Comparison of ENCODE assay signal across 19 cellular contexts in the genomic region with DNA sequence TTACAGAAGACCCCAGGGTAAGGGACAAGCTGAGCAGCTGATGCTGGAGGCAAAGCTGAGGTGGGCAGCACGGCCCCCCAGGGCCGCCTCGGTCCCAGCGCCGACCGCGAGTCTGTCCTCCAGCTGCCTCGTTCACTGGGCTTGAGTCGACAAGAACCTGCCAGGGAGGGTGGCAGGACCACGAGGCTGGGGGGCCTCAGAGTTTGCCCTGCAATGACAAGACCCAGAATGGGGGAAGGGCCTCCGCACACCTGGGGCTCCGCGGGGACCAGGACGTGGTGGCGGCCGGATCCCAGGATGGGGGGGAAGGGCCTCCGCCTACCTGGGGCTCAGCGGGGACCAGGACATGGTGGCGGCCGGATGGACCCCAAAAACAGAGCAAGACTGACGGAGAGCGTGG. TPM values are rescaled to one million over a fixed set of nuclear protein-coding genes. Genes with fewer than 3 reads are reported as not detected.
A peak's percentile ranks its signal among the peaks of the same experiment; 100 is the strongest.
DNase-seq lines count a peak whose midpoint lies in the region; ATAC-seq, FAIRE-seq and TF ChIP-seq lines count a peak whose summit lies in the region.
"Had no signal": no experiment of that assay in that cellular context is flagged by ENCODE, and none has a peak within 500 bp of the region (broad histone marks: within the 10 kb centered on the region; RNA-seq: fewer than 3 reads in every experiment).

No MANE protein-coding gene starts in this region.

- H2AFZ ChIP-seq in H1 (ENCODE audit: low read length), result no peak overlapping the region
- H2AFZ ChIP-seq in mesenchymal stem cell (ENCODE audit: low read depth, low read length), result no peak overlapping the region
- H2AFZ ChIP-seq: GM23338 had no signal

- H3K36me3 ChIP-seq in heart left ventricle (no peaks in the 10 kb centered on the region), H1 (ENCODE audit: control insufficient read depth in 2 of 4, insufficient read depth in 4 of 4, low read length in 3 of 4) (no peaks in the 10 kb centered on the region), mesenchymal stem cell (ENCODE audit: control insufficient read depth in 1 of 2, insufficient read depth in 2 of 2, low read depth in 1 of 2, low read length in 2 of 2) (no peaks in the 10 kb centered on the region), breast epithelium (no peaks in the 10 kb centered on the region)

- H4K91ac ChIP-seq in H1 (replicated peaks; ENCODE audit: insufficient read length, low read length), result no peak overlapping the region
- H4K91ac ChIP-seq in mesenchymal stem cell (ENCODE audit: low read length), result peak overlapping the region; percentile 81

- H3K18ac ChIP-seq in H1 (ENCODE audit: extremely low read depth, low read length) (no peak overlapping the region), mesenchymal stem cell (ENCODE audit: low read depth in 1 of 2, low read length in 2 of 2) (peak overlapping the region; percentile 49 to 84)

- no peak overlapping the region for H2BK15ac ChIP-seq in H1 (ENCODE audit: low read length)
- H2BK15ac ChIP-seq in mesenchymal stem cell (ENCODE audit: low read depth, poor library complexity, severe bottlenecking), result peak overlapping the region; percentile 56

- H2AK5ac ChIP-seq in H1 (ENCODE audit: low read depth, low read length) (no peak overlapping the region), mesenchymal stem cell (ENCODE audit: low read length, severe bottlenecking) (peak overlapping the region; percentile 18)

- ATAC-seq in heart left ventricle, result no peak
- no peak for ATAC-seq in HG03565 (IDR thresholded peaks at IDR 0.05; ENCODE audit: unreplicated experiment)
- ATAC-seq: GM23338, HepG2 had no signal

- H4K8ac ChIP-seq in H1 (ENCODE audit: extremely low read depth, insufficient read depth, low read length), result peak overlapping the region; percentile 80; the same call in 1 of the 2 replicates
- no peak overlapping the region for H4K8ac ChIP-seq in mesenchymal stem cell (ENCODE audit: low read length)

- H3K27me3 ChIP-seq in heart left ventricle (no peaks in the 10 kb centered on the region), H1 (replicated peaks in 1 of 4; ENCODE audit: control insufficient read depth in 3 of 4, extremely low read depth in 1 of 4, insufficient read depth in 3 of 4, low read length in 3 of 4) (no peaks in the 10 kb centered on the region; a peak in 1 of 7 replicates), mesenchymal stem cell (ENCODE audit: control insufficient read depth in 1 of 2, insufficient read depth in 1 of 2, low read length in 2 of 2) (peaks cover 0 to 10% of the 10 kb centered on the region in 2 experiments), breast epithelium (peaks cover 0 to 7% of the 10 kb centered on the region in 2 donors)

- H3K23ac ChIP-seq in H1 (ENCODE audit: insufficient read length) (no peak overlapping the region), mesenchymal stem cell (ENCODE audit: low read length in 2 of 2) (no peak overlapping the region)

- H3K4ac ChIP-seq in H1 (replicated peaks; ENCODE audit: insufficient read length, low read depth, low read length) (no peak overlapping the region), mesenchymal stem cell (ENCODE audit: low read depth in 1 of 2, low read length in 2 of 2) (peak overlapping the region in 1 of 2 experiments; percentile 5)

- H3K9me3 ChIP-seq in heart left ventricle (no peaks in the 10 kb centered on the region), H1 (ENCODE audit: insufficient read depth in 2 of 2, low read depth in 1 of 2, low read length in 1 of 2) (no peaks in the 10 kb centered on the region), mesenchymal stem cell (ENCODE audit: control insufficient read depth, low read length) (no peaks in the 10 kb centered on the region), breast epithelium (no peaks in the 10 kb centered on the region)

- H2BK120ac ChIP-seq in H1 (replicated peaks; ENCODE audit: low read depth, low read length), result no peak overlapping the region
- peak overlapping the region; percentile 59 for H2BK120ac ChIP-seq in mesenchymal stem cell (ENCODE audit: low read depth, low read length)

- DNase-seq in heart left ventricle (peak in 3 of 5 donors; percentile 18 to 58 (median 26)), cardiac septum (ENCODE audit: low spot score) (no peak), H1 (ENCODE audit: low read depth in 1 of 2, low spot score in 2 of 2) (no peak), mesenchymal stem cell (no peak), retina (peak; percentile 6), breast epithelium (ENCODE audit: low spot score in 2 of 2) (no peak)
- DNase-seq in stimulated activated CD8-positive, alpha-beta memory T cell treated with anti-CD3 and anti-CD28 coated beads, Interleukin-4, amount 100 ng/mL, for 48 hours, result no peak
- DNase-seq: 8988T; C1 segment of cervical spinal cord; CD4-positive, CD25-positive, alpha-beta regulatory T cell; DMS153; DMS79; GDM1; H9 had no signal

- H2BK20ac ChIP-seq in H1 (ENCODE audit: low read length), result no peak overlapping the region

- WGBS in heart left ventricle, 4 donors, result 93 to 94% (median 93%) methylated on average over 21 to 22 of the region's 22 CpGs
- WGBS in H1 (ENCODE audit: extremely low coverage in 1 of 2, insufficient coverage in 1 of 2, insufficient read length in 1 of 2, insufficient replicate concordance in 2 of 2, low coverage in 1 of 2, low lambda C conversion rate in 2 of 2, missing lambda C conversion rate in 1 of 2), 2 experiments, result 88% methylated on average over 22 of the region's 22 CpGs; no CpG with 5 or more reads in 1 of the 2 experiments
- 96% methylated on average over 22 of the region's 22 CpGs for WGBS in mesenchymal stem cell

- no peak for TF ChIP-seq CTCF in heart left ventricle (IDR thresholded peaks at IDR 0.05)
- no peak for TF ChIP-seq CTCF in H1 (IDR thresholded peaks at IDR 0.05; ENCODE audit: control extremely low read depth in 1 of 3, insufficient read depth in 1 of 3, low read depth in 1 of 3, low read length in 3 of 3)
- no peak for TF ChIP-seq CTCF in breast epithelium (IDR thresholded peaks at IDR 0.05)

- peaks cover 6 to 68% (median 43%) of the 10 kb centered on the region in 12 donors for H3K4me1 ChIP-seq in heart left ventricle
- H3K4me1 ChIP-seq in H1 (replicated peaks in 1 of 4; ENCODE audit: control insufficient read depth in 3 of 4, insufficient read depth in 4 of 4, low read length in 3 of 4), result peaks cover 0 to 3% (median 0%) of the 10 kb centered on the region in 4 experiments; a peak in 1 of 7 replicates
- peaks cover 27% of the 10 kb centered on the region for H3K4me1 ChIP-seq in mesenchymal stem cell (ENCODE audit: control insufficient read depth, insufficient read depth, low read depth, low read length)
- H3K4me1 ChIP-seq in breast epithelium, result no peaks in the 10 kb centered on the region

- POLR2A ChIA-PET in H1 (lab: Charles Lee; ENCODE audit: partially characterized antibody), result no interaction called here

- H3K79me1 ChIP-seq in H1 (ENCODE audit: low read depth, low read length), result no peaks in the 10 kb centered on the region
- no peaks in the 10 kb centered on the region for H3K79me1 ChIP-seq in mesenchymal stem cell (replicated peaks; ENCODE audit: low read length, poor library complexity, severe bottlenecking)

- H3K56ac ChIP-seq in H1 (replicated peaks; ENCODE audit: insufficient read length, low read depth, low read length), result no peak overlapping the region

- TF ChIP-seq RAD21 in H1 (IDR thresholded peaks at IDR 0.05 in 1 of 2, conservative IDR thresholded peaks at IDR 0.05 in 1 of 2; ENCODE audit: low read depth in 2 of 2, low read length in 2 of 2), result no peak

- H3K4me2 ChIP-seq in H1 (ENCODE audit: insufficient read depth in 1 of 2, low read depth in 2 of 2, low read length in 2 of 2) (no peak overlapping the region), mesenchymal stem cell (ENCODE audit: low read length, poor library complexity, severe bottlenecking) (no peak overlapping the region)
- H3K4me2 ChIP-seq: GM23338 had no signal

- H3K79me2 ChIP-seq in H1 (ENCODE audit: control insufficient read depth in 1 of 2, insufficient read depth in 2 of 2, low read length in 2 of 2), result no peaks in the 10 kb centered on the region

- no peak overlapping the region for H2BK12ac ChIP-seq in H1 (ENCODE audit: low read depth, low read length)
- peak overlapping the region; percentile 85 to 92 for H2BK12ac ChIP-seq in mesenchymal stem cell (ENCODE audit: low read length in 2 of 2)

- CTCF ChIA-PET in H1 (lab: Charles Lee; ENCODE audit: partially characterized antibody), result interaction anchor here (1.0 to 1.8 kb wide), 5 partner anchors 10 to 66 kb away, joined by 3 to 7 read pairs (median 3); no protein-coding TSS in a partner anchor

- no peak overlapping the region for H3K9ac ChIP-seq in H1 (replicated peaks in 1 of 4; ENCODE audit: extremely low read depth in 1 of 4, low read depth in 3 of 4, low read length in 3 of 4)
- H3K9ac ChIP-seq in mesenchymal stem cell (ENCODE audit: low read length), result no peak overlapping the region

- no peak for FAIRE-seq in H1 (lab: Jason Lieb, UNC)
- FAIRE-seq: GM12892, GM18507, HepG2 had no signal

- intact Hi-C loops in heart left ventricle (cut with DNase I) (loop anchor here in 2 of 10 donors (5.0 to 10.0 kb wide), 2 partner anchors 44 to 46 kb away; no protein-coding TSS in a partner anchor), cardiac septum (cut with DNase I) (no loop called here), breast epithelium (cut with DNase I; ENCODE audit: low total_unique reads) (no loop called here)

- H3K27ac ChIP-seq in heart left ventricle (peak overlapping the region in 1 of 12 donors; percentile 34), H1 (ENCODE audit: low read depth, low read length) (no peak overlapping the region), mesenchymal stem cell (ENCODE audit: low read length, poor library complexity, severe bottlenecking) (no peak overlapping the region), breast epithelium (peak overlapping the region in 1 of 2 donors; percentile 63)

- no peak overlapping the region for H2BK5ac ChIP-seq in H1 (ENCODE audit: low read depth, low read length)
- no peak overlapping the region for H2BK5ac ChIP-seq in mesenchymal stem cell (ENCODE audit: low read depth, low read length, poor library complexity, severe bottlenecking)

- H3K14ac ChIP-seq in H1 (ENCODE audit: insufficient read length) (no peak overlapping the region), mesenchymal stem cell (ENCODE audit: low read length in 2 of 2) (peak overlapping the region in 1 of 2 experiments; percentile 45)

- TF ChIP-seq EP300 in H1 (IDR thresholded peaks at IDR 0.05; ENCODE audit: borderline replicate concordance in 1 of 2, low read depth in 2 of 2, low read length in 2 of 2), result no peak

- TF ChIP-seq POLR2A in heart left ventricle (IDR thresholded peaks at IDR 0.05) (no peak), H1 (IDR thresholded peaks at IDR 0.05; ENCODE audit: control extremely low read depth in 1 of 2, low read depth in 2 of 2, low read length in 2 of 2) (no peak), breast epithelium (IDR thresholded peaks at IDR 0.05) (no peak)

- H3K4me3 ChIP-seq in heart left ventricle (no peak overlapping the region), H1 (ENCODE audit: extremely low read depth in 1 of 4, insufficient read depth in 2 of 4, low read depth in 3 of 4, low read length in 4 of 4) (no peak overlapping the region), mesenchymal stem cell (ENCODE audit: insufficient read depth in 1 of 2, low read depth in 1 of 2, low read length in 2 of 2) (no peak overlapping the region), breast epithelium (no peak overlapping the region)
- H3K4me3 ChIP-seq: GM23338 had no signal

- peaks cover 0 to 6% of the 10 kb centered on the region in 2 experiments for H4K20me1 ChIP-seq in H1 (replicated peaks in 1 of 2; ENCODE audit: control insufficient read depth in 1 of 2, insufficient read depth in 2 of 2, low read length in 2 of 2)

- no peak overlapping the region for H4K5ac ChIP-seq in H1 (ENCODE audit: insufficient read length, low read depth, low read length)

- no peaks in the 10 kb centered on the region for H3K23me2 ChIP-seq in H1 (ENCODE audit: low read depth, low read length)

RNA-seq across cellular contexts. Expression of a gene that starts 53.9 kb away (rescaled TPM):
- 100 to 1,000 TPM in 2 of 9 donors, 10 to 100 TPM in 7; 31.7 to 109 (median 59.0) TPM for total RNA-seq in heart left ventricle
- polyA plus RNA-seq in heart left ventricle, result 10 to 100 TPM; 38.9 to 65.6 TPM
- 77.0 TPM for total RNA-seq in cardiac septum
- 201 and 205 TPM in 2 replicates for total RNA-seq in H1 (2021; fragmentation: NEBNext Ultra II Directional; extraction: Animal tissue kit (Norgen Biotek cat#: 25700))
- polyA plus RNA-seq in H1 (2011; rRNA removed), result 145 and 239 TPM in 2 replicates
- polyA plus RNA-seq in H1 (2011; cell fraction: cytosol; rRNA removed), result 167 TPM
- 627 TPM for polyA plus RNA-seq in H1 (2011; cell fraction: nucleus; rRNA removed)
- 80.5 to 132 TPM (median 130 TPM) in 4 replicates for polyA plus RNA-seq in H1 (2012, experiment 1 of 2)
- 88.9 TPM for polyA plus RNA-seq in H1 (2012, experiment 2 of 2)
- 269 TPM for polyA plus RNA-seq in H1 (2013, experiment 1 of 2)
- polyA plus RNA-seq in H1 (2013, experiment 2 of 2), result 226 TPM
- polyA minus RNA-seq in H1 (2011; rRNA and poly(A)+ RNA removed), result 30.9 and 31.7 TPM in 2 replicates
- polyA minus RNA-seq in H1 (2011; cell fraction: cytosol; rRNA and poly(A)+ RNA removed), result 90.3 TPM
- polyA minus RNA-seq in H1 (2011; cell fraction: nucleus; rRNA and poly(A)+ RNA removed), result 88.2 TPM
- 330 TPM for polyA plus RNA-seq in mesenchymal stem cell (2013, experiment 1 of 2)
- 322 TPM for polyA plus RNA-seq in mesenchymal stem cell (2013, experiment 2 of 2)
- total RNA-seq in breast epithelium, result 10 to 100 TPM; 48.3 to 62.9 (median 55.8) TPM

Comparison
In these comparisons a context has a peak if more than half of its experiments do, and no peak if none do; other contexts are left out.
1. DNase-seq: peak in heart left ventricle (3 of 5) and retina (single experiment); none in cardiac septum (single experiment), H1 (0 of 2), mesenchymal stem cell (single experiment), breast epithelium (0 of 2) and stimulated activated CD8-positive, alpha-beta memory T cell treated with anti-CD3 and anti-CD28 coated beads, Interleukin-4, amount 100 ng/mL, for 48 hours (single experiment).